In the genomic region with DNA sequence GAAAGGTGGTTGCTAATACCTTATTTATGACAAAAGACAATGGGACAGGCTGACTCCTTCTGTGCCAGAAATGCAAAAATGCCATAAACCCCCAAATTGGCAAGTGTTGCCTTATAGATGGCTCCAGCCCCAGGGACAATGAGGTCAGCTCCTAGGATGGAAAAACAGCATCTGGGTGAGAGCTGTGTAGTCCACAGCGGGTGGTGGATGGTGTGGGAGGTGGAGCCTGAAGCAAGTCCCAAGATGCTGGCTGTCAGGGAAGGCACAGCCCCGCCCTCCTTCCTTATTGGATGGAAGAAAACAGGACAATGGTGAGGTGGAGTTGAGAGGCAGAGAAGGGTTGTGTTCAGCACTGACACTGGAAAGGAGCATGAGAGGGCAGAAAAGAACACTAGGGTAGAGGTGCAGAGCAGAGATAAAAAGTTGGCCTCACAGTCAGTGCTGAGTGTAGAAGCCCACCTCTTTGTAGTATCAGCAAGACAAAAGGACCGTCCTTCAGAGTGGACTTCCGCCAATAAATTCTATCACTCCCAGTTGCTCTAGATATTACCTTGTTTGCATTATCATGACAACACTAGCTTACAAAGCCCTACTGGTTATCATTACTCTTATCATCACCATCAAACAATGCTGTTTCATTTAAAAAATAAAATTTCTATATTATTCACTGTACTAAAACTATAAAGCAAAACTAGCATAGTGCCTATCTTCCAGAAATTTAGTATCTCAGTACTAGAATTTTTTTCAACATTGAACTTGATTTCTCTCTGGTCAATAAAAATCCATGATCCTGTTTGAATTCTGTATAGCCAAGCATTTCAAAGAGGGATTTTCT, we compare ENCODE assay signal across 1 cellular context.
TF ChIP-seq lines count a peak whose summit lies in the region.

No MANE protein-coding gene starts in this region.

TF ChIP-seq in endothelial cell of umbilical vein, 7 proteins besides CTCF, POLR2A, EP300 and RAD21:
- TF ChIP-seq GATA2 (IDR thresholded peaks at IDR 0.05; ENCODE audit: insufficient read depth, insufficient read length, low read depth, low read length) (no peak), MYC (IDR thresholded peaks at IDR 0.05; ENCODE audit: low read depth, low read length) (no peak), MAX (IDR thresholded peaks at IDR 0.05; ENCODE audit: insufficient read depth, insufficient read length) (no peak), FOS (IDR thresholded peaks at IDR 0.05; ENCODE audit: borderline replicate concordance, insufficient read depth, low read length) (no peak), POLR2AphosphoS5 (IDR thresholded peaks at IDR 0.05; ENCODE audit: insufficient read depth, low read depth, low read length) (no peak), JUN (IDR thresholded peaks at IDR 0.05; ENCODE audit: borderline replicate concordance, insufficient read depth, insufficient read length, low read depth) (no peak), EZH2 (IDR thresholded peaks at IDR 0.05; ENCODE audit: borderline replicate concordance, low read depth, low read length, severe bottlenecking) (no peak)
